8 cellular contexts compared by ENCODE assay signal in the genomic region with DNA sequence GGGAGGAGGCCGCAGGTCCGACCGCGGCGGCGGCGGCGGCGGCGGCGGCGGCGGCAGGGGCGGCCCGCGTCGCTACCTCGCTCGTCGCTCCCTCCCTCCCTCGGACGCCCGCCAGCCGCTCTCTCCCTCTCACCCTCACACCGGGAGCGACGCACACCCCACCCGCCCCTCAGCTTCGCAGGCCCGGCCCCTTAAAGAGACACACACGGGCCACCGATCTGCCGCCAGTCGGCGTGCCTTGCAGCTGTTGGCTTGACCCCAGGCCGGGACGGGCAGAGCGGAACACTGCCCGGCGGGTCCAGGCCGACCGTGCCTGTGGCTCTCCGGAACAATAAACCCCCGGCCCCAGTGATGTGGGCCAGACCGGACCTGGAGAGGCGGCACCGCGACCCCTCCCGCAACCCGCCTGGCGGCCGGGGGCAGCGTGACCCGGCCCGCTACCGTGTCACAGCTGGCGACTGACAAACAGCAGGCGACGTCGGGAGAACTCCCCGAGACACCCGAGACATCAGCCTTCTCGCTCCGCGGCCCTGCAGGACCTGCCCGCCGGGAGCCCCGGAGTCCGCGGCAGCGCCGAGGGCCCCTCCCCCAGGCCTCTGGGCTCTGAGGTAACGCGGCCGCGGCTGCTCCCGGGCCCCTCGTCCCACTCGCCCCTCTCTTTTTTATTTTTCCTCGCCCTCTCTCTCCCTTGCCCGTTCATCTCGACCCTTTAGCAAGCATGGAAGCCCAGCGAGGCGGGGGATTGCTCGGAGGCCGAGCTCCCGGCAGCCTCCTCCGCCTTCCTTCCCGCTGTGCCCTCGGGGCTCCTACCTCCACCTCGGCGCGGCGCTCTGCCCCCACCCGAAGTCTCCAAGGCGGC. TPM values are rescaled to one million over a fixed set of nuclear protein-coding genes. Genes with fewer than 3 reads are reported as not detected.
DNase-seq lines count a peak whose midpoint lies in the region; ATAC-seq and TF ChIP-seq lines count a peak whose summit lies in the region.

A gene with protein sequence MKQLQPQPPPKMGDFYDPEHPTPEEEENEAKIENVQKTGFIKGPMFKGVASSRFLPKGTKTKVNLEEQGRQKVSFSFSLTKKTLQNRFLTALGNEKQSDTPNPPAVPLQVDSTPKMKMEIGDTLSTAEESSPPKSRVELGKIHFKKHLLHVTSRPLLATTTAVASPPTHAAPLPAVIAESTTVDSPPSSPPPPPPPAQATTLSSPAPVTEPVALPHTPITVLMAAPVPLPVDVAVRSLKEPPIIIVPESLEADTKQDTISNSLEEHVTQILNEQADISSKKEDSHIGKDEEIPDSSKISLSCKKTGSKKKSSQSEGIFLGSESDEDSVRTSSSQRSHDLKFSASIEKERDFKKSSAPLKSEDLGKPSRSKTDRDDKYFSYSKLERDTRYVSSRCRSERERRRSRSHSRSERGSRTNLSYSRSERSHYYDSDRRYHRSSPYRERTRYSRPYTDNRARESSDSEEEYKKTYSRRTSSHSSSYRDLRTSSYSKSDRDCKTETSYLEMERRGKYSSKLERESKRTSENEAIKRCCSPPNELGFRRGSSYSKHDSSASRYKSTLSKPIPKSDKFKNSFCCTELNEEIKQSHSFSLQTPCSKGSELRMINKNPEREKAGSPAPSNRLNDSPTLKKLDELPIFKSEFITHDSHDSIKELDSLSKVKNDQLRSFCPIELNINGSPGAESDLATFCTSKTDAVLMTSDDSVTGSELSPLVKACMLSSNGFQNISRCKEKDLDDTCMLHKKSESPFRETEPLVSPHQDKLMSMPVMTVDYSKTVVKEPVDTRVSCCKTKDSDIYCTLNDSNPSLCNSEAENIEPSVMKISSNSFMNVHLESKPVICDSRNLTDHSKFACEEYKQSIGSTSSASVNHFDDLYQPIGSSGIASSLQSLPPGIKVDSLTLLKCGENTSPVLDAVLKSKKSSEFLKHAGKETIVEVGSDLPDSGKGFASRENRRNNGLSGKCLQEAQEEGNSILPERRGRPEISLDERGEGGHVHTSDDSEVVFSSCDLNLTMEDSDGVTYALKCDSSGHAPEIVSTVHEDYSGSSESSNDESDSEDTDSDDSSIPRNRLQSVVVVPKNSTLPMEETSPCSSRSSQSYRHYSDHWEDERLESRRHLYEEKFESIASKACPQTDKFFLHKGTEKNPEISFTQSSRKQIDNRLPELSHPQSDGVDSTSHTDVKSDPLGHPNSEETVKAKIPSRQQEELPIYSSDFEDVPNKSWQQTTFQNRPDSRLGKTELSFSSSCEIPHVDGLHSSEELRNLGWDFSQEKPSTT (N-terminal part only) (minus strand): TSS at position 124 of the 859 bp plus-strand sequence. CDS start 189 bp downstream, outside the sequence.

- H3K36me3 ChIP-seq in OCI-LY3 (replicated peaks; ENCODE audit: low read depth, low read length) = peaks cover 3% of the 10 kb centered on the region

- peak within 1 kb of the TSS; percentile 75 for H3K27ac ChIP-seq in OCI-LY3 (ENCODE audit: low read length)

- H3K27me3 Mint-ChIP-seq in Calu3 (ENCODE audit: unreplicated experiment) = no peaks in the 10 kb centered on the region

- CTCF ChIA-PET in Calu3 (lab: Charles Lee) = interaction anchor here (0.6 kb wide), 2 partner anchors 160 to 373 kb away, joined by 3 read pairs; no protein-coding TSS in a partner anchor

- H2AFZ ChIP-seq in OCI-LY3 (ENCODE audit: low read depth, low read length) = peak within 1 kb of the TSS; percentile 94

- intact Hi-C loops in Calu3 (cut with micrococcal nuclease; ENCODE audit: unreplicated experiment) = loop anchor here (10.0 kb wide), 1 partner anchor 161 kb away; no protein-coding TSS in a partner anchor

- DNase-seq in Calu3 (peak; percentile 91), HUDEP-2 (lab: John Stamatoyannopoulos, UW; ENCODE audit: unreplicated experiment in 76 of 76) (peak in 75 of 76 experiments; percentile 61 to 96 (median 86)), activated T-cell treated with anti-CD3 and anti-CD28 coated beads for 1 hour (ENCODE audit: low read depth) (peak; percentile 77), epidermal melanocyte (ENCODE audit: insufficient read length, low spot score) (peak; percentile 85)
- DNase-seq in stimulated activated CD8-positive, alpha-beta memory T cell treated with anti-CD3 and anti-CD28 coated beads, Interleukin-2, amount 100 ng/mL, for 48 hours (ENCODE audit: low read depth in 2 of 2) = peak; percentile 77 to 78

- H3K4me1 ChIP-seq in OCI-LY3 (ENCODE audit: low read length) (peaks cover 38% of the 10 kb centered on the region), mononuclear cell (ENCODE audit: insufficient read depth, low read length) (peaks cover 51% of the 10 kb centered on the region)

- peaks cover 68% of the 10 kb centered on the region for H3K79me2 ChIP-seq in OCI-LY3 (ENCODE audit: low read length)

- ATAC-seq in GM21367 (IDR thresholded peaks at IDR 0.05; ENCODE audit: unreplicated experiment) = peak; percentile 61

- H3K4me1 Mint-ChIP-seq in Calu3 (ENCODE audit: low read depth, unreplicated experiment) = peaks cover 29% of the 10 kb centered on the region

- no peaks in the 10 kb centered on the region for H3K9me3 Mint-ChIP-seq in Calu3 (ENCODE audit: low read depth, unreplicated experiment)

- H3K4me3 ChIP-seq in OCI-LY3 (ENCODE audit: low read length) (peak within 1 kb of the TSS; percentile 86), mononuclear cell (ENCODE audit: low read length) (peak within 1 kb of the TSS; percentile 96)

- H4K20me1 ChIP-seq in OCI-LY3 (ENCODE audit: insufficient read depth, low read length) = peaks cover 36% of the 10 kb centered on the region

- H3K36me3 Mint-ChIP-seq in Calu3 (ENCODE audit: insufficient read depth, unreplicated experiment) = peaks cover 36% of the 10 kb centered on the region

- peak; percentile 11 for TF ChIP-seq CTCF in Calu3 (IDR thresholded peaks at IDR 0.05; ENCODE audit: unreplicated experiment)
- peak; percentile 78 for TF ChIP-seq CTCF in OCI-LY3 (IDR thresholded peaks at IDR 0.05; ENCODE audit: low read depth, low read length)

- BruUV-seq in Calu3 (replicated peaks; lab: Mats Ljungman, UMichigan) = no TSS peak

- no peaks in the 10 kb centered on the region for H3K27me3 ChIP-seq in OCI-LY3 (ENCODE audit: low read depth, low read length)
- no peaks in the 10 kb centered on the region for H3K27me3 ChIP-seq in mononuclear cell (ENCODE audit: insufficient read depth, low read length)

- peak within 1 kb of the TSS; percentile 92 for H3K4me2 ChIP-seq in OCI-LY3 (ENCODE audit: low read length)

- H3K9me3 ChIP-seq in OCI-LY3 (ENCODE audit: insufficient read depth, low read length) (no peaks in the 10 kb centered on the region), mononuclear cell (ENCODE audit: low read depth, low read length) (no peaks in the 10 kb centered on the region)

- H3K27ac Mint-ChIP-seq in Calu3 (ENCODE audit: unreplicated experiment) = peak within 1 kb of the TSS; percentile 89

- H3K9ac ChIP-seq in OCI-LY3 (ENCODE audit: low read length) = peak within 1 kb of the TSS; percentile 90

- peak within 1 kb of the TSS; percentile 79 for H3K4me3 Mint-ChIP-seq in Calu3 (ENCODE audit: low read depth, unreplicated experiment)

RNA-seq across cellular contexts. Expression of the gene that starts here (rescaled TPM):
- total RNA-seq in Calu3 (2022) = 35.2 and 39.2 TPM in 2 replicates
- 121 TPM for total RNA-seq in mononuclear cell

Comparison
In these comparisons a context has a peak if more than half of its experiments do, and no peak if none do; other contexts are left out.
1. Peak in every context shown above with its lines: DNase-seq, ATAC-seq, H3K4me3 ChIP-seq and H3K27ac ChIP-seq.